Comparison of ENCODE assay signal across 8 cellular contexts in genomic region chr4:158193171-158193749, GRCh38. TPM values are rescaled to one million over a fixed set of nuclear protein-coding genes. Genes with fewer than 3 reads are reported as not detected.
DNase-seq lines count a peak whose midpoint lies in the region; ATAC-seq and TF ChIP-seq lines count a peak whose summit lies in the region.

No MANE protein-coding gene starts in this region.

- peak; percentile 56 for TF ChIP-seq CTCF in fibroblast of villous mesenchyme (IDR thresholded peaks at IDR 0.05; ENCODE audit: insufficient read depth, low read depth, low read length)

- ATAC-seq in HG03060 (IDR thresholded peaks at IDR 0.05; ENCODE audit: low read depth, unreplicated experiment) (peak; percentile 78), sciatic nerve (peak; percentile 73)

- intact Hi-C loops in sciatic nerve (cut with DNase I): loop anchor here (10.0 kb wide), 1 partner anchor 62 kb away; no protein-coding TSS in a partner anchor

- no peak overlapping the region for H3K4me3 ChIP-seq in fibroblast of villous mesenchyme (ENCODE audit: low read depth, low read length)

- in situ Hi-C loops in SK-MEL-5 (cut with HindIII; ENCODE audit: low pct_unique_long_range_greater_than_20kb, low sequenced_read_pairs): no loop called here

- peak; percentile 56 for DNase-seq in NCI-H82 (lab: John Stamatoyannopoulos, UW)
- no peak for DNase-seq in NCI-H82 treated with DMSO at 0.1 percent for 48 hours (lab: John Stamatoyannopoulos, UW; ENCODE audit: unreplicated experiment)
- peak; percentile 66 for DNase-seq in SK-MEL-5 (ENCODE audit: low read depth, low spot score)
- DNase-seq in fibroblast of villous mesenchyme (ENCODE audit: low read depth): peak; percentile 16
- DNase-seq in sciatic nerve (ENCODE audit: low spot score): no peak
- no peak for DNase-seq in GF-D8 (lab: John Stamatoyannopoulos, UW)
- DNase-seq in central memory CD4-positive, alpha-beta T cell: no peak

RNA-seq across cellular contexts. Expression of gene TMEM144, which starts 17.0 kb away (rescaled TPM):
- 26.8 and 27.1 TPM in 2 replicates for total RNA-seq in SK-MEL-5 (2014; rRNA removed; shearing (Covaris generic))
- 13.7 and 25.6 TPM in 2 replicates for polyA plus RNA-seq in SK-MEL-5 (2015; cell fraction: cytosol; rRNA removed)
- polyA plus RNA-seq in SK-MEL-5 (2015; cell fraction: nucleus; rRNA removed): 13.2 and 25.5 TPM in 2 replicates
- 4.2 and 7.3 TPM in 2 replicates for total RNA-seq in fibroblast of villous mesenchyme
- 11.9 TPM for total RNA-seq in sciatic nerve

RNA-seq across cellular contexts. Expression of gene GASK1B, which starts 20.4 kb away (rescaled TPM):
- total RNA-seq in SK-MEL-5 (2014; rRNA removed; shearing (Covaris generic)): 11.7 and 12.8 TPM in 2 replicates
- polyA plus RNA-seq in SK-MEL-5 (2015; cell fraction: cytosol; rRNA removed): 24.4 and 29.9 TPM in 2 replicates
- 21.6 and 24.1 TPM in 2 replicates for polyA plus RNA-seq in SK-MEL-5 (2015; cell fraction: nucleus; rRNA removed)
- total RNA-seq in fibroblast of villous mesenchyme (59.6 and 73.8 TPM in 2 replicates), sciatic nerve (100 TPM)

Comparison
In these comparisons a context has a peak if more than half of its experiments do, and no peak if none do; other contexts are left out.
1. DNase-seq: peak in NCI-H82 (single experiment), SK-MEL-5 (single experiment) and fibroblast of villous mesenchyme (single experiment); none in NCI-H82 treated with DMSO at 0.1 percent for 48 hours (single experiment), sciatic nerve (single experiment), GF-D8 (single experiment) and central memory CD4-positive, alpha-beta T cell (single experiment).